10 cellular contexts compared by ENCODE assay signal in genomic region chr4:110087116-110087708, GRCh38.
DNase-seq lines count a peak whose midpoint lies in the region; ATAC-seq and TF ChIP-seq lines count a peak whose summit lies in the region.
"Had no signal": no experiment of that assay in that cellular context is flagged by ENCODE, and none has a peak within 500 bp of the region (broad histone marks: within the 10 kb centered on the region; RNA-seq: fewer than 3 reads in every experiment).

No MANE protein-coding gene starts in this region.

- H3K27me3 Mint-ChIP-seq in CD14-positive monocyte (ENCODE audit: low read depth in 3 of 3), result peaks cover 0 to 1% (median 0%) of the 10 kb centered on the region in 3 donors

- no TSS peak for BruUV-seq in mammary epithelial cell (replicated peaks; lab: Mats Ljungman, UMichigan)

- H3K4me1 ChIP-seq in mammary epithelial cell (ENCODE audit: insufficient read depth, low read length) (peaks cover 67% of the 10 kb centered on the region), adrenal gland (replicated peaks in 1 of 2) (peaks cover 5 to 16% of the 10 kb centered on the region in 2 donors)

- no peak overlapping the region for H3K4me3 Mint-ChIP-seq in CD14-positive monocyte
- H3K4me3 Mint-ChIP-seq: T-helper 1 cell treated with Interleukin-12 subunit alpha and Interleukin-12 subunit beta and Interleukin-4 antibody, amounts not matched to agents 30 μg/mL and 1 μg/mL, for 36 hours had no signal

- no peak overlapping the region for H3K4me3 ChIP-seq in mammary epithelial cell (replicated peaks in 1 of 3; ENCODE audit: insufficient read depth in 1 of 3, low read depth in 2 of 3, low read length in 3 of 3)
- H3K4me3 ChIP-seq in adrenal gland, result no peak overlapping the region
- H3K4me3 ChIP-seq: BLaER1 treated with 17β-estradiol and CSF1 and Interleukin-3, amounts not matched to agents 10 nM and 100 nM had no signal

- H3K4me2 ChIP-seq in mammary epithelial cell (ENCODE audit: insufficient read depth, low read depth, low read length), result peak overlapping the region; percentile 71

- peaks cover 27% of the 10 kb centered on the region for H3K79me2 ChIP-seq in mammary epithelial cell (ENCODE audit: insufficient read depth, low read length)

- peaks cover 0 to 3% (median 0%) of the 10 kb centered on the region in 7 donors for H3K9me3 Mint-ChIP-seq in CD14-positive monocyte

- dilution Hi-C loops in mammary epithelial cell (cut with HindIII; ENCODE audit: low sequenced_read_pairs), result no loop called here

- peaks cover 4% of the 10 kb centered on the region for H3K4me1 Mint-ChIP-seq in CD14-positive monocyte

- H4K20me1 ChIP-seq in mammary epithelial cell (ENCODE audit: insufficient read depth, low read length), result no peaks in the 10 kb centered on the region
- H4K20me1 ChIP-seq: BLaER1 treated with 17β-estradiol and CSF1 and Interleukin-3, amounts not matched to agents 10 nM and 100 nM had no signal

- peak overlapping the region; percentile 17 for H3K9ac ChIP-seq in mammary epithelial cell (ENCODE audit: insufficient read depth, low read length)
- H3K9ac ChIP-seq: BLaER1 treated with 17β-estradiol and CSF1 and Interleukin-3, amounts not matched to agents 10 nM and 100 nM had no signal

- no peak overlapping the region for H3K27ac Mint-ChIP-seq in CD14-positive monocyte

- TF ChIP-seq CTCF in mammary epithelial cell (conservative IDR thresholded peaks at IDR 0.05 in 1 of 2, IDR thresholded peaks at IDR 0.05 in 1 of 2; ENCODE audit: extremely low read depth in 1 of 2, insufficient read depth in 1 of 2, low read depth in 1 of 2, low read length in 2 of 2), result no peak
- TF ChIP-seq CTCF in adrenal gland (IDR thresholded peaks at IDR 0.05), result no peak
- TF ChIP-seq CTCF in CD14-positive monocyte (IDR thresholded peaks at IDR 0.05), result no peak

- TF ChIP-seq POLR2A in adrenal gland (IDR thresholded peaks at IDR 0.05), result no peak

- intact Hi-C loops in mammary epithelial cell (cut with micrococcal nuclease) (loop anchor here (5.0 kb wide), 1 partner anchor 45 kb away; no protein-coding TSS in a partner anchor), adrenal gland (cut with DNase I) (no loop called here), CD14-positive monocyte (cut with micrococcal nuclease) (no loop called here)

- H3K27ac ChIP-seq in mammary epithelial cell (ENCODE audit: insufficient read depth, low read depth, low read length) (no peak overlapping the region), adrenal gland (peak overlapping the region in 1 of 5 donors; percentile 76)
- H3K27ac ChIP-seq: BLaER1 treated with 17β-estradiol and CSF1 and Interleukin-3, amounts not matched to agents 10 nM and 100 nM had no signal

- no peak overlapping the region for H2AFZ ChIP-seq in mammary epithelial cell (ENCODE audit: low read depth, low read length)

- DNase-seq in activated CD4-positive, alpha-beta T cell treated with anti-CD3 and anti-CD28 coated beads for 48 hours, result peak; percentile 15
- DNase-seq in activated CD4-positive, alpha-beta T cell treated with anti-CD3 and anti-CD28 coated beads for 4 hours, result no peak
- DNase-seq in NCI-H2029 (lab: John Stamatoyannopoulos, UW), result peak; percentile 23
- DNase-seq in mammary epithelial cell, result peak; percentile 77
- DNase-seq in pulmonary artery endothelial cell (ENCODE audit: low read depth, low spot score), result peak; percentile 80
- no peak for DNase-seq in adrenal gland
- no peak for DNase-seq in CD14-positive monocyte (ENCODE audit: low spot score)

- no peaks in the 10 kb centered on the region for H3K27me3 ChIP-seq in mammary epithelial cell (ENCODE audit: insufficient read depth, low read length)
- no peaks in the 10 kb centered on the region for H3K27me3 ChIP-seq in adrenal gland
- H3K27me3 ChIP-seq: BLaER1 treated with 17β-estradiol and CSF1 and Interleukin-3, amounts not matched to agents 10 nM and 100 nM had no signal

- H3K9me3 ChIP-seq in mammary epithelial cell (replicated peaks; ENCODE audit: insufficient read depth, low read length) (no peaks in the 10 kb centered on the region), adrenal gland (replicated peaks in 1 of 3) (no peaks in the 10 kb centered on the region)

- no peak for ATAC-seq in HG02588 (IDR thresholded peaks at IDR 0.05; ENCODE audit: unreplicated experiment)

- H3K36me3 ChIP-seq in mammary epithelial cell (ENCODE audit: insufficient read depth, low read length) (no peaks in the 10 kb centered on the region), adrenal gland (replicated peaks in 1 of 2) (no peaks in the 10 kb centered on the region)

- WGBS in mammary epithelial cell (ENCODE audit: low coverage, missing lambda C conversion rate), result 28% methylated on average over 4 of the region's 4 CpGs
- WGBS in adrenal gland, 4 donors, result 38 to 48% (median 45%) methylated on average over 4 of the region's 4 CpGs

- in situ Hi-C loops in mammary epithelial cell (cut with MboI; ENCODE audit: low sequenced_read_pairs in 2 of 2), result no loop called here

- no peaks in the 10 kb centered on the region for H3K36me3 Mint-ChIP-seq in CD14-positive monocyte

- CTCF ChIA-PET in mammary epithelial cell (lab: Charles Lee; ENCODE audit: low non-redundant PET), result interaction anchor here (0.6 kb wide), 2 partner anchors 384 to 1196 kb away, joined by 3 to 5 read pairs; no protein-coding TSS in a partner anchor

Comparison
In these comparisons a context has a peak if more than half of its experiments do, and no peak if none do; other contexts are left out.
1. DNase-seq: peak in activated CD4-positive, alpha-beta T cell treated with anti-CD3 and anti-CD28 coated beads for 48 hours (single experiment), NCI-H2029 (single experiment), mammary epithelial cell (single experiment) and pulmonary artery endothelial cell (single experiment); none in activated CD4-positive, alpha-beta T cell treated with anti-CD3 and anti-CD28 coated beads for 4 hours (0 of 2), adrenal gland (0 of 7) and CD14-positive monocyte (single experiment).